8 cellular contexts compared by ENCODE assay signal in genomic region chr2:28583899-28584553, GRCh38.
A peak's percentile ranks its signal among the peaks of the same experiment; 100 is the strongest.
DNase-seq lines count a peak whose midpoint lies in the region; TF ChIP-seq lines count a peak whose summit lies in the region.

No MANE protein-coding gene starts in this region.

- H3K4me3 ChIP-seq in NB4 (ENCODE audit: low read depth, low read length) (no peak overlapping the region), epithelial cell of proximal tubule (ENCODE audit: low read depth, low read length) (peak overlapping the region; percentile 18), stomach smooth muscle (ENCODE audit: low read length in 2 of 2) (peak overlapping the region in 1 of 2 donors; percentile 22)

- H3K27me3 Mint-ChIP-seq in nephron progenitor cell (ENCODE audit: low read depth, poor library complexity), result peaks cover 7% of the 10 kb centered on the region

- no peak for TF ChIP-seq CTCF in GM10266 (IDR thresholded peaks at IDR 0.05; ENCODE audit: control insufficient read depth, insufficient read depth, low read depth, missing control alignments)
- no peak for TF ChIP-seq CTCF in NB4 (IDR thresholded peaks at IDR 0.05; ENCODE audit: low read depth, low read length)
- TF ChIP-seq CTCF in epithelial cell of proximal tubule (conservative IDR thresholded peaks at IDR 0.05; ENCODE audit: low read depth, low read length), result no peak
- no peak for TF ChIP-seq CTCF in nephron progenitor cell (IDR thresholded peaks at IDR 0.05)

- peaks cover 42% of the 10 kb centered on the region for H3K4me1 Mint-ChIP-seq in nephron progenitor cell

- no peak overlapping the region for H3K9ac ChIP-seq in stomach smooth muscle (ENCODE audit: low read length in 2 of 2)

- no peak overlapping the region for H3K4me3 Mint-ChIP-seq in nephron progenitor cell

- peak overlapping the region; percentile 24 for H3K27ac ChIP-seq in stomach smooth muscle (ENCODE audit: low read length)

- TF ChIP-seq POLR2A in NB4 (IDR thresholded peaks at IDR 0.05; ENCODE audit: extremely low read depth, insufficient read length), result no peak

- no peaks in the 10 kb centered on the region for H3K9me3 ChIP-seq in stomach smooth muscle (ENCODE audit: control insufficient read depth in 2 of 2, low read length in 2 of 2)

- H3K4me1 ChIP-seq in stomach smooth muscle (ENCODE audit: control insufficient read depth, insufficient read depth, low read length), result peaks cover 6% of the 10 kb centered on the region

- H3K27ac Mint-ChIP-seq in nephron progenitor cell, result peak overlapping the region; percentile 42

- H3K27me3 ChIP-seq in stomach smooth muscle (ENCODE audit: control insufficient read depth in 1 of 2, insufficient read depth in 2 of 2, low read length in 2 of 2), result no peaks in the 10 kb centered on the region

- no peaks in the 10 kb centered on the region for H3K9me3 Mint-ChIP-seq in nephron progenitor cell

- DNase-seq in GM10266 (ENCODE audit: extremely low spot score), result peak; percentile 29
- DNase-seq in NB4 (ENCODE audit: low read depth), result peak; percentile 86
- peak; percentile 49 for DNase-seq in activated CD8-positive, alpha-beta memory T cell treated with anti-CD3 and anti-CD28 coated beads for 48 hours (ENCODE audit: low read depth in 2 of 3, low spot score in 2 of 3)
- peak; percentile 89 for DNase-seq in epithelial cell of proximal tubule (ENCODE audit: low read depth)
- peak; percentile 20 for DNase-seq in nephron progenitor cell
- no peak for DNase-seq in GM19240 (ENCODE audit: insufficient read length, low spot score)
- no peak for DNase-seq in DMS153 (lab: John Stamatoyannopoulos, UW)

- no peaks in the 10 kb centered on the region for H3K36me3 ChIP-seq in stomach smooth muscle (ENCODE audit: control insufficient read depth in 2 of 2, insufficient read depth in 2 of 2, low read length in 2 of 2)

- no peaks in the 10 kb centered on the region for H3K36me3 Mint-ChIP-seq in nephron progenitor cell (ENCODE audit: low read depth)

Comparison
In these comparisons a context has a peak if more than half of its experiments do, and no peak if none do; other contexts are left out.
1. DNase-seq: peak in GM10266 (single experiment), NB4 (single experiment), activated CD8-positive, alpha-beta memory T cell treated with anti-CD3 and anti-CD28 coated beads for 48 hours (3 of 3), epithelial cell of proximal tubule (single experiment) and nephron progenitor cell (single experiment); none in GM19240 (single experiment) and DMS153 (single experiment).